Comparison of ENCODE assay signal across 1 cellular context in genomic region chr1:17873007-17873675, GRCh38.
TF ChIP-seq lines count a peak whose summit lies in the region.

No MANE protein-coding gene starts in this region.

TF ChIP-seq in IMR-90, 13 proteins besides CTCF, POLR2A, EP300 and RAD21:
- no peak for TF ChIP-seq FOS (IDR thresholded peaks at IDR 0.05; ENCODE audit: low read depth, low read length)
- no peak for TF ChIP-seq MXI1 (IDR thresholded peaks at IDR 0.05; ENCODE audit: borderline replicate concordance, low read depth, low read length)
- TF ChIP-seq USF2 (IDR thresholded peaks at IDR 0.05; ENCODE audit: low read depth, low read length): no peak
- TF ChIP-seq CEBPB (IDR thresholded peaks at IDR 0.05; ENCODE audit: low read depth, low read length): no peak
- TF ChIP-seq RFX5 (IDR thresholded peaks at IDR 0.05; ENCODE audit: low read depth, low read length): no peak
- TF ChIP-seq NFE2L2 (IDR thresholded peaks at IDR 0.05; ENCODE audit: low read depth, low read length): no peak
- no peak for TF ChIP-seq BHLHE40 (IDR thresholded peaks at IDR 0.05; ENCODE audit: low read depth, low read length)
- no peak for TF ChIP-seq SMC3 (IDR thresholded peaks at IDR 0.05; ENCODE audit: low read depth, low read length)
- no peak for TF ChIP-seq ELK1 (IDR thresholded peaks at IDR 0.05; ENCODE audit: borderline replicate concordance, low read depth, low read length)
- TF ChIP-seq MAZ (IDR thresholded peaks at IDR 0.05; ENCODE audit: borderline replicate concordance, low read depth, low read length): no peak
- no peak for TF ChIP-seq RCOR1 (IDR thresholded peaks at IDR 0.05; ENCODE audit: insufficient replicate concordance, low read length)
- TF ChIP-seq MAFK (IDR thresholded peaks at IDR 0.05; ENCODE audit: low read depth, low read length): no peak
- TF ChIP-seq CHD1 (IDR thresholded peaks at IDR 0.05; ENCODE audit: low read depth, low read length): no peak
